ENCODE assay signal across 25 cellular contexts in the genomic region with DNA sequence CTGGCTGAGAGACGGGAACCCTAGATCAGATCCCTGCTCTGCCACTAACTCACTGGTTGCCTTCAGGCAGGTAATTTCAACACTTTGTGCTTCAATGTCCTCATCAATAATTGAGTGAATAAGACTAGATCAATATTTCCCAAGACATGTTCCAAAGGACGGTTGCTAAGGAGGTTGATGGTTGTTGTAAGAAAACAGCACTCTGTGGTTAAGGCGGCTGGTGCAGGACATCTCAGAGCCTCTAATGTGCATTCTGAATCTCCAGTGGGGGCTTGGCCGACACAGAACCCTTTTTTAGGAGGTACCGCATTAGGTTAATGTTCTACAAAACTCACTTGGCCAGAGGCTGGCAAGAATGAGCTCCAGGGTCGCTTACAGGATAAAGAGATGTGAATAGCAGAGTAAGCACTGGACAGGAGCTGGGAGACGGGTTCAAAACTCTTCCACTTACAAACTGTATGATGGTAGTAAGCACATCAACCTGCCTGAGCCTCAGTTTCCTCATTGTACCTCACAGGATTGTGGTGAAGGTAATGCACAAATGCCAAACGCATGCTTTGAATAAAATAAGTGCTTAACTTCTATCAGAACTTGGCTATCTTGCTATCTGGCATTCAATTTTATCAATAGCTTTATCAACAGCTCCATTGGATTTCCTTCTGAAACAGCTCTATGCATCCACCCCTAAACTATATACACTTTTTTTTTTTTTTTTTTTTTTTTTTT.
DNase-seq lines count a peak whose midpoint lies in the region; ATAC-seq, FAIRE-seq and TF ChIP-seq lines count a peak whose summit lies in the region.
"Had no signal": no experiment of that assay in that cellular context is flagged by ENCODE, and none has a peak within 500 bp of the region (broad histone marks: within the 10 kb centered on the region; RNA-seq: fewer than 3 reads in every experiment).

No MANE protein-coding gene starts in this region.

- DNase-seq in endodermal cell: peak; percentile 39
- peak; percentile 49 for DNase-seq in HepG2 (ENCODE audit: low spot score)
- no peak for DNase-seq in progenitor cell of endocrine pancreas (ENCODE audit: low spot score, unreplicated experiment)
- DNase-seq in SJCRH30: no peak
- no peak for DNase-seq in stimulated activated CD4-positive, alpha-beta T cell treated with anti-CD3 and anti-CD28 coated beads, Interleukin-2, amount 100 ng/mL, for 48 hours
- DNase-seq in upper lobe of left lung: no peak
- DNase-seq in stimulated activated naive CD4-positive, alpha-beta T cell (lab: John Stamatoyannopoulos, UW): no peak
- DNase-seq: CD4-positive, CD25-positive, alpha-beta regulatory T cell; IMR-90; KG1; MG63; NCI-H1105 treated with DMSO at 0.1 percent for 48 hours; NCI-H2029; NCI-H446 treated with DMSO at 0.1 percent for 48 hours; NCI-H526; NCI-H82; NK-92 treated with Interleukin-12 subunit alpha and Interleukin-12 subunit beta, amount 100 ng/mL, for 24 hours; PC-3 had no signal

- H3K9me3 Mint-ChIP-seq in endodermal cell: no peaks in the 10 kb centered on the region
- no peaks in the 10 kb centered on the region for H3K9me3 Mint-ChIP-seq in progenitor cell of endocrine pancreas (ENCODE audit: low read depth)

- intact Hi-C loops in HepG2 (cut with micrococcal nuclease; ENCODE audit: unreplicated experiment): loop anchor here (10.0 kb wide), 1 partner anchor 135 kb away; the partner anchor contains the start of gene PARP11

- H3K27me3 ChIP-seq in endodermal cell (ENCODE audit: control insufficient read depth, insufficient read depth, low read length, poor library complexity, severe bottlenecking) (no peaks in the 10 kb centered on the region), HepG2 (ENCODE audit: control insufficient read depth in 1 of 2, insufficient read depth in 2 of 2, low read length in 2 of 2) (no peaks in the 10 kb centered on the region), SJCRH30 (no peaks in the 10 kb centered on the region), upper lobe of left lung (no peaks in the 10 kb centered on the region)
- H3K27me3 ChIP-seq: BLaER1, MG63 had no signal

- POLR2A ChIA-PET in HEK293 (lab: Yijun Ruan, JAX): interaction anchor here (0.6 kb wide), 1 partner anchor 97 kb away, joined by 3 read pairs; no protein-coding TSS in a partner anchor
- POLR2A ChIA-PET in HepG2 (lab: Yijun Ruan, JAX): interaction anchor here (0.5 to 8.5 kb wide), 5 partner anchors 9 to 657 kb away, joined by 3 to 135 read pairs (median 24); no protein-coding TSS in a partner anchor

- H3K4me1 Mint-ChIP-seq in endodermal cell (peaks cover 46% of the 10 kb centered on the region), progenitor cell of endocrine pancreas (ENCODE audit: low read depth) (peaks cover 49% of the 10 kb centered on the region)
- H3K4me1 Mint-ChIP-seq: CD4-positive, CD25-positive, alpha-beta regulatory T cell had no signal

- no peak overlapping the region for H3K27ac Mint-ChIP-seq in endodermal cell
- peak overlapping the region; percentile 77 for H3K27ac Mint-ChIP-seq in progenitor cell of endocrine pancreas
- H3K27ac Mint-ChIP-seq: CD4-positive, CD25-positive, alpha-beta regulatory T cell had no signal

- no peaks in the 10 kb centered on the region for H3K9me3 ChIP-seq in HEK293 (ENCODE audit: control insufficient read depth, insufficient read depth, low read depth, low read length)
- no peaks in the 10 kb centered on the region for H3K9me3 ChIP-seq in endodermal cell (ENCODE audit: control insufficient read depth, low read length)
- no peaks in the 10 kb centered on the region for H3K9me3 ChIP-seq in HepG2 (ENCODE audit: low read length)
- H3K9me3 ChIP-seq in SJCRH30 (replicated peaks): no peaks in the 10 kb centered on the region
- H3K9me3 ChIP-seq in upper lobe of left lung: no peaks in the 10 kb centered on the region
- H3K9me3 ChIP-seq: BLaER1, MG63, SJSA1 had no signal

- CTCF ChIA-PET in HEK293 (lab: Yijun Ruan, JAX): interaction anchor here (0.6 to 1.2 kb wide), 4 partner anchors 19 to 127 kb away, joined by 3 to 4 read pairs (median 4); no protein-coding TSS in a partner anchor
- CTCF ChIA-PET in HepG2 (lab: Yijun Ruan, JAX; ENCODE audit: low intra/inter-chr PET ratio, low total read pairs): no interaction called here

- WGBS in endodermal cell (ENCODE audit: insufficient coverage in 1 of 2, insufficient read length in 1 of 2), 2 experiments: 84 to 92% methylated on average over 6 to 8 of the region's 8 CpGs
- 41% methylated on average over 8 of the region's 8 CpGs for WGBS in HepG2 (ENCODE audit: low lambda C conversion rate)
- WGBS in upper lobe of left lung, 2 donors: 84 to 87% methylated on average over 8 of the region's 8 CpGs

- no peak overlapping the region for H3K27ac ChIP-seq in HEK293 (ENCODE audit: extremely low read depth, low read depth, low read length)
- no peak overlapping the region for H3K27ac ChIP-seq in endodermal cell (ENCODE audit: low read depth, low read length)
- H3K27ac ChIP-seq in HepG2 (ENCODE audit: extremely low read length, insufficient read depth, low read length): peak overlapping the region; percentile 83
- H3K27ac ChIP-seq in SJCRH30: no peak overlapping the region
- peak overlapping the region in 1 of 4 donors; percentile 82 for H3K27ac ChIP-seq in upper lobe of left lung
- H3K27ac ChIP-seq: BLaER1, SJSA1 had no signal

- TF ChIP-seq EP300 in HepG2 (IDR thresholded peaks at IDR 0.05; ENCODE audit: low read depth in 2 of 2, low read length in 2 of 2) (0 out of 4 replicates have a peak, but pooled peaks of 1 of the 2 experiments have one; percentile 27), HepG2 (CRISPR knock-in tag; IDR thresholded peaks at IDR 0.05; ENCODE audit: borderline replicate concordance) (no peak), upper lobe of left lung (IDR thresholded peaks at IDR 0.05) (no peak)

- H3K36me3 ChIP-seq in HEK293 (ENCODE audit: control insufficient read depth in 2 of 2, insufficient read depth in 1 of 2, low read length in 2 of 2): no peaks in the 10 kb centered on the region
- H3K36me3 ChIP-seq in endodermal cell (ENCODE audit: control insufficient read depth, insufficient read depth, low read length): no peaks in the 10 kb centered on the region
- no peaks in the 10 kb centered on the region for H3K36me3 ChIP-seq in HepG2 (replicated peaks in 1 of 2; ENCODE audit: control insufficient read depth in 1 of 2, insufficient read depth in 2 of 2, low read length in 2 of 2)
- no peaks in the 10 kb centered on the region for H3K36me3 ChIP-seq in SJCRH30
- no peaks in the 10 kb centered on the region for H3K36me3 ChIP-seq in upper lobe of left lung
- H3K36me3 ChIP-seq: BLaER1, MG63, SJSA1 had no signal

- H3K36me3 Mint-ChIP-seq in endodermal cell (ENCODE audit: low read depth): peaks cover 22% of the 10 kb centered on the region
- no peaks in the 10 kb centered on the region for H3K36me3 Mint-ChIP-seq in progenitor cell of endocrine pancreas (ENCODE audit: insufficient read depth)
- H3K36me3 Mint-ChIP-seq: CD4-positive, CD25-positive, alpha-beta regulatory T cell had no signal

- H4K20me1 ChIP-seq in HepG2 (ENCODE audit: insufficient read depth, low read length): no peaks in the 10 kb centered on the region
- H4K20me1 ChIP-seq: BLaER1 had no signal

- H3K4me3 ChIP-seq in HEK293 (ENCODE audit: low read depth, low read length) (no peak overlapping the region), endodermal cell (ENCODE audit: low read length) (no peak overlapping the region), HepG2 (replicated peaks in 1 of 3; ENCODE audit: insufficient read depth in 1 of 3, low read depth in 2 of 3, low read length in 3 of 3) (no peak overlapping the region), SJCRH30 (no peak overlapping the region), upper lobe of left lung (no peak overlapping the region)
- H3K4me3 ChIP-seq: BLaER1, MG63, SJSA1 had no signal

- ATAC-seq in HepG2 (peak; percentile 47), upper lobe of left lung (ENCODE audit: low FRiP score in 2 of 2) (no peak)
- ATAC-seq: PC-3, Right ventricle myocardium inferior had no signal

- FAIRE-seq in HepG2 (lab: Jason Lieb, UNC): peak; percentile 55
- FAIRE-seq: D721Med, GM19239, H54 had no signal

- in situ Hi-C loops in HepG2 (cut with HindIII; ENCODE audit: extremely low pct_ligation_motif_present, low pct_unique_long_range_greater_than_20kb): no loop called here

- TF ChIP-seq POLR2A in HepG2 (IDR thresholded peaks at IDR 0.05; ENCODE audit: insufficient read depth in 1 of 2, low read depth in 2 of 2, low read length in 2 of 2) (peak in 1 of 2 experiments; percentile 61; a peak in 1 of 4 replicates), upper lobe of left lung (IDR thresholded peaks at IDR 0.05) (no peak)

- no peak for TF ChIP-seq RAD21 in HepG2 (CRISPR knock-in tag; IDR thresholded peaks at IDR 0.05)

- no peak overlapping the region for H2AFZ ChIP-seq in HepG2 (ENCODE audit: low read length)

- H3K4me3 Mint-ChIP-seq in endodermal cell: no peak overlapping the region
- H3K4me3 Mint-ChIP-seq in progenitor cell of endocrine pancreas (ENCODE audit: low read depth): no peak overlapping the region
- H3K4me3 Mint-ChIP-seq: CD4-positive, CD25-positive, alpha-beta regulatory T cell had no signal

- H3K27me3 Mint-ChIP-seq in endodermal cell (ENCODE audit: insufficient read depth) (no peaks in the 10 kb centered on the region), progenitor cell of endocrine pancreas (no peaks in the 10 kb centered on the region)
- H3K27me3 Mint-ChIP-seq: CD4-positive, CD25-positive, alpha-beta regulatory T cell had no signal

- TF ChIP-seq CTCF in HEK293 (tag by site-specific recombination; IDR thresholded peaks at IDR 0.05) (no peak), endodermal cell (conservative IDR thresholded peaks at IDR 0.05) (no peak), HepG2 (CRISPR knock-in tag; IDR thresholded peaks at IDR 0.05) (no peak), progenitor cell of endocrine pancreas (IDR thresholded peaks at IDR 0.05; ENCODE audit: unreplicated experiment) (no peak), upper lobe of left lung (IDR thresholded peaks at IDR 0.05) (no peak)

- H3K4me2 ChIP-seq in HepG2 (ENCODE audit: low read depth, low read length): peak overlapping the region; percentile 55
- H3K4me2 ChIP-seq: BLaER1 had no signal

- H3K9ac ChIP-seq in endodermal cell (ENCODE audit: extremely low read depth, low read length, poor library complexity, severe bottlenecking) (no peak overlapping the region), HepG2 (ENCODE audit: insufficient read depth, low read depth, low read length) (peak overlapping the region; percentile 59)
- H3K9ac ChIP-seq: BLaER1 had no signal

- BruUV-seq in HepG2 (replicated peaks; lab: Mats Ljungman, UMichigan): no TSS peak

- H3K4me1 ChIP-seq in HEK293 (ENCODE audit: control insufficient read depth, insufficient read depth, low read length) (peaks cover 3% of the 10 kb centered on the region), endodermal cell (ENCODE audit: control insufficient read depth, insufficient read depth, low read length) (peaks cover 13% of the 10 kb centered on the region), HepG2 (ENCODE audit: insufficient read depth, low read length) (peaks cover 92% of the 10 kb centered on the region), SJCRH30 (peaks cover 40% of the 10 kb centered on the region), upper lobe of left lung (peaks cover 0 to 16% (median 8%) of the 10 kb centered on the region in 4 donors)
- H3K4me1 ChIP-seq: BLaER1, SJSA1 had no signal

- no peaks in the 10 kb centered on the region for H3K79me2 ChIP-seq in HepG2 (ENCODE audit: insufficient read depth, low read length)

TF ChIP-seq in HepG2, 621 proteins besides CTCF, POLR2A, EP300 and RAD21 (continues in another document):
- no peak for TF ChIP-seq NFYC (CRISPR knock-in tag; IDR thresholded peaks at IDR 0.05)

Comparison
In these comparisons a context has a peak if more than half of its experiments do, and no peak if none do; other contexts are left out.
1. DNase-seq: peak in endodermal cell (single experiment) and HepG2 (single experiment); none in progenitor cell of endocrine pancreas (single experiment), SJCRH30 (0 of 2), stimulated activated CD4-positive, alpha-beta T cell treated with anti-CD3 and anti-CD28 coated beads, Interleukin-2, amount 100 ng/mL, for 48 hours (0 of 2), upper lobe of left lung (0 of 2) and stimulated activated naive CD4-positive, alpha-beta T cell (0 of 6).